ENCODE assay signal across 16 cellular contexts in the genomic region with DNA sequence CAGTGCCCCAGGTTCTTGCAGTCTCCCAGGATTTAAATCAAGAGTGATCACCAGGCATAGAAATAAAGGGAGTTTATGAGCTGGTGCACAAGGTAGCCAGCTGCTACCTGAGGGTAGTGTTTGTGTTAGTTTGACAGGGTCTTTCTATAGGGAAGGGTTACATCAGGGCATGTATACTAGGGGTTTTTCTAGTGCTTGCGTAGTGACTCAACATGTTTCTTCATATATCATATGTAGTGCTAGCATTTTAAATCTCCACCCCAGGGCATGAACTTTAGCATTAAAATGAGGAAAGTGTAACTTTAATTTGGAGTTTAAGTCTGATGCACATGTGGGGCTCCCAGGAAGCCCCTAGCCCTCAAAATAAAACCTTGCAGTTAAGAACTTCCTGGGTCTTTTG.
DNase-seq lines count a peak whose midpoint lies in the region; ATAC-seq and TF ChIP-seq lines count a peak whose summit lies in the region.
"Had no signal": no experiment of that assay in that cellular context is flagged by ENCODE, and none has a peak within 500 bp of the region (broad histone marks: within the 10 kb centered on the region; RNA-seq: fewer than 3 reads in every experiment).

No MANE protein-coding gene starts in this region.

- no peak overlapping the region for H3K9ac ChIP-seq in mammary epithelial cell (ENCODE audit: insufficient read depth, low read length)
- H3K9ac ChIP-seq in endodermal cell (ENCODE audit: extremely low read depth, low read length, poor library complexity, severe bottlenecking) = no peak overlapping the region
- no peak overlapping the region for H3K9ac ChIP-seq in PC-3 (ENCODE audit: low read length)
- H3K9ac ChIP-seq: BLaER1 treated with 17β-estradiol and CSF1 and Interleukin-3, amounts not matched to agents 10 nM and 100 nM; GM23248 had no signal

- DNase-seq in MCF 10A (ENCODE audit: unreplicated experiment) (peak; percentile 24), mammary epithelial cell (no peak), endodermal cell (no peak), nephron progenitor cell (no peak), anterior cingulate cortex (lab: John Stamatoyannopoulos, UW) (no peak), PC-3 (no peak), NCI-H1694 (lab: John Stamatoyannopoulos, UW) (no peak)
- DNase-seq: Calu3; CD8-positive, alpha-beta T cell; DMS79; GDM1; GM23248; HCEC 1CT; IMR-90 had no signal

- no peaks in the 10 kb centered on the region for H3K9me3 ChIP-seq in mammary epithelial cell (replicated peaks; ENCODE audit: insufficient read depth, low read length)
- peaks cover 36% of the 10 kb centered on the region for H3K9me3 ChIP-seq in endodermal cell (ENCODE audit: control insufficient read depth, low read length)
- no peaks in the 10 kb centered on the region for H3K9me3 ChIP-seq in PC-3 (ENCODE audit: low read length)

- H2AFZ ChIP-seq in mammary epithelial cell (ENCODE audit: low read depth, low read length) (no peak overlapping the region), PC-3 (ENCODE audit: low read length) (no peak overlapping the region)
- H2AFZ ChIP-seq: GM23248 had no signal

- no peaks in the 10 kb centered on the region for H3K36me3 Mint-ChIP-seq in MCF 10A (ENCODE audit: insufficient read depth, unreplicated experiment)
- peaks cover 11% of the 10 kb centered on the region for H3K36me3 Mint-ChIP-seq in endodermal cell (ENCODE audit: low read depth)
- H3K36me3 Mint-ChIP-seq in nephron progenitor cell (ENCODE audit: low read depth) = no peaks in the 10 kb centered on the region
- H3K36me3 Mint-ChIP-seq: CD8-positive, alpha-beta T cell had no signal

- no peaks in the 10 kb centered on the region for H3K9me3 Mint-ChIP-seq in MCF 10A (ENCODE audit: unreplicated experiment)
- H3K9me3 Mint-ChIP-seq in endodermal cell = peaks cover 32% of the 10 kb centered on the region
- peaks cover 15% of the 10 kb centered on the region for H3K9me3 Mint-ChIP-seq in nephron progenitor cell

- no peaks in the 10 kb centered on the region for H3K36me3 ChIP-seq in mammary epithelial cell (ENCODE audit: insufficient read depth, low read length)
- H3K36me3 ChIP-seq in endodermal cell (ENCODE audit: control insufficient read depth, insufficient read depth, low read length) = no peaks in the 10 kb centered on the region
- H3K36me3 ChIP-seq in PC-3 (ENCODE audit: low read depth, low read length) = no peaks in the 10 kb centered on the region
- H3K36me3 ChIP-seq: BLaER1 treated with 17β-estradiol and CSF1 and Interleukin-3, amounts not matched to agents 10 nM and 100 nM had no signal

- no peak overlapping the region for H3K27ac Mint-ChIP-seq in MCF 10A (ENCODE audit: low read depth, unreplicated experiment)
- no peak overlapping the region for H3K27ac Mint-ChIP-seq in endodermal cell
- H3K27ac Mint-ChIP-seq in nephron progenitor cell = peak overlapping the region; percentile 34
- H3K27ac Mint-ChIP-seq: B cell; CD8-positive, alpha-beta T cell had no signal

- no peak for ATAC-seq in PC-3
- ATAC-seq: CD8-positive, alpha-beta T cell had no signal

- H3F3A ChIP-seq in PC-3 (ENCODE audit: low read length, unreplicated experiment) = no peaks in the 10 kb centered on the region

- H3K79me2 ChIP-seq in mammary epithelial cell (ENCODE audit: insufficient read depth, low read length) = no peaks in the 10 kb centered on the region
- H3K79me2 ChIP-seq in PC-3 (ENCODE audit: low read length) = no peaks in the 10 kb centered on the region

- H3K27me3 Mint-ChIP-seq in MCF 10A (ENCODE audit: insufficient read depth, unreplicated experiment) (no peaks in the 10 kb centered on the region), endodermal cell (ENCODE audit: insufficient read depth) (peaks cover 2% of the 10 kb centered on the region), nephron progenitor cell (ENCODE audit: low read depth, poor library complexity) (peaks cover 10% of the 10 kb centered on the region)

- H3K27ac ChIP-seq in mammary epithelial cell (ENCODE audit: insufficient read depth, low read depth, low read length) = no peak overlapping the region
- H3K27ac ChIP-seq in endodermal cell (ENCODE audit: low read depth, low read length) = peak overlapping the region; percentile 13
- H3K27ac ChIP-seq in PC-3 (ENCODE audit: low read length) = no peak overlapping the region
- H3K27ac ChIP-seq: BLaER1 treated with 17β-estradiol and CSF1 and Interleukin-3, amounts not matched to agents 10 nM and 100 nM; GM23248 had no signal

- H3K4me1 ChIP-seq in mammary epithelial cell (ENCODE audit: insufficient read depth, low read length) (no peaks in the 10 kb centered on the region), endodermal cell (ENCODE audit: control insufficient read depth, insufficient read depth, low read length) (no peaks in the 10 kb centered on the region), PC-3 (ENCODE audit: insufficient read depth, low read length) (no peaks in the 10 kb centered on the region)

- in situ Hi-C loops in mammary epithelial cell (cut with MboI; ENCODE audit: low sequenced_read_pairs in 2 of 2) = no loop called here

- WGBS in mammary epithelial cell (ENCODE audit: low coverage, missing lambda C conversion rate) = 100% methylated on average over 1 of the region's 1 CpG
- no CpG with 5 or more reads among the region's 1 CpG for WGBS in endodermal cell (ENCODE audit: insufficient coverage in 1 of 2, insufficient read length in 1 of 2), 2 experiments

- no TSS peak for BruUV-seq in MCF 10A (replicated peaks; lab: Mats Ljungman, UMichigan)
- no TSS peak for BruUV-seq in mammary epithelial cell (replicated peaks; lab: Mats Ljungman, UMichigan)
- BruUV-seq in PC-3 (replicated peaks; lab: Mats Ljungman, UMichigan) = no TSS peak

- POLR2A ChIA-PET in MCF 10A (lab: Yijun Ruan, JAX) = no interaction called here
- POLR2A ChIA-PET in PC-3 (lab: Charles Lee; ENCODE audit: unreplicated experiment) = no interaction called here

- dilution Hi-C loops in mammary epithelial cell (cut with HindIII; ENCODE audit: low sequenced_read_pairs) = loop anchor here (5.0 kb wide), 1 partner anchor 67 kb away; no protein-coding TSS in a partner anchor

- no peak overlapping the region for H3K4me3 ChIP-seq in mammary epithelial cell (replicated peaks in 1 of 3; ENCODE audit: insufficient read depth in 1 of 3, low read depth in 2 of 3, low read length in 3 of 3)
- H3K4me3 ChIP-seq in endodermal cell (ENCODE audit: low read length) = no peak overlapping the region
- no peak overlapping the region for H3K4me3 ChIP-seq in PC-3 (ENCODE audit: low read length)
- H3K4me3 ChIP-seq: BLaER1 treated with 17β-estradiol and CSF1 and Interleukin-3, amounts not matched to agents 10 nM and 100 nM; GM23248 had no signal

- H3K4me3 Mint-ChIP-seq in MCF 10A (ENCODE audit: unreplicated experiment) (no peak overlapping the region), endodermal cell (no peak overlapping the region), nephron progenitor cell (no peak overlapping the region)
- H3K4me3 Mint-ChIP-seq: B cell; CD8-positive, alpha-beta T cell had no signal

- CTCF ChIA-PET in MCF 10A (lab: Yijun Ruan, JAX) = interaction anchor here (0.8 to 1.4 kb wide), 3 partner anchors 11 to 72 kb away, joined by 3 to 6 read pairs (median 3); no protein-coding TSS in a partner anchor
- CTCF ChIA-PET in mammary epithelial cell (lab: Charles Lee; ENCODE audit: low non-redundant PET) = no interaction called here
- CTCF ChIA-PET in PC-3 (lab: Charles Lee) = no interaction called here

- H3K27me3 ChIP-seq in mammary epithelial cell (ENCODE audit: insufficient read depth, low read length) (no peaks in the 10 kb centered on the region), endodermal cell (ENCODE audit: control insufficient read depth, insufficient read depth, low read length, poor library complexity, severe bottlenecking) (no peaks in the 10 kb centered on the region), PC-3 (ENCODE audit: low read length) (no peaks in the 10 kb centered on the region)
- H3K27me3 ChIP-seq: BLaER1 treated with 17β-estradiol and CSF1 and Interleukin-3, amounts not matched to agents 10 nM and 100 nM had no signal

- H3K9me2 ChIP-seq in PC-3 (replicated peaks; ENCODE audit: low read length) = no peaks in the 10 kb centered on the region

- intact Hi-C loops in MCF 10A (cut with micrococcal nuclease) = loop anchor here (10.0 kb wide), 1 partner anchor 355 kb away; no protein-coding TSS in a partner anchor
- intact Hi-C loops in mammary epithelial cell (cut with micrococcal nuclease) = no loop called here
- intact Hi-C loops in PC-3 (cut with micrococcal nuclease) = no loop called here

- H3K4me1 Mint-ChIP-seq in MCF 10A (ENCODE audit: insufficient read depth, unreplicated experiment) (no peaks in the 10 kb centered on the region), endodermal cell (peaks cover 31% of the 10 kb centered on the region), nephron progenitor cell (peaks cover 9% of the 10 kb centered on the region)
- H3K4me1 Mint-ChIP-seq: B cell had no signal

- H4K20me1 ChIP-seq in mammary epithelial cell (ENCODE audit: insufficient read depth, low read length) (no peaks in the 10 kb centered on the region), PC-3 (ENCODE audit: low read length) (no peaks in the 10 kb centered on the region)
- H4K20me1 ChIP-seq: BLaER1 treated with 17β-estradiol and CSF1 and Interleukin-3, amounts not matched to agents 10 nM and 100 nM had no signal

- TF ChIP-seq CTCF in MCF 10A (IDR thresholded peaks at IDR 0.05; ENCODE audit: unreplicated experiment) (no peak), mammary epithelial cell (conservative IDR thresholded peaks at IDR 0.05 in 1 of 2, IDR thresholded peaks at IDR 0.05 in 1 of 2; ENCODE audit: extremely low read depth in 1 of 2, insufficient read depth in 1 of 2, low read depth in 1 of 2, low read length in 2 of 2) (no peak), endodermal cell (conservative IDR thresholded peaks at IDR 0.05) (no peak), nephron progenitor cell (IDR thresholded peaks at IDR 0.05) (no peak), PC-3 (conservative IDR thresholded peaks at IDR 0.05; ENCODE audit: low read depth, low read length) (no peak)

- H3K4me2 ChIP-seq in mammary epithelial cell (ENCODE audit: insufficient read depth, low read depth, low read length) (no peak overlapping the region), PC-3 (ENCODE audit: low read length) (no peak overlapping the region)
- H3K4me2 ChIP-seq: BLaER1 treated with 17β-estradiol and CSF1 and Interleukin-3, amounts not matched to agents 10 nM and 100 nM had no signal
